Comparison of ENCODE assay signal across 18 cellular contexts in the genomic region with DNA sequence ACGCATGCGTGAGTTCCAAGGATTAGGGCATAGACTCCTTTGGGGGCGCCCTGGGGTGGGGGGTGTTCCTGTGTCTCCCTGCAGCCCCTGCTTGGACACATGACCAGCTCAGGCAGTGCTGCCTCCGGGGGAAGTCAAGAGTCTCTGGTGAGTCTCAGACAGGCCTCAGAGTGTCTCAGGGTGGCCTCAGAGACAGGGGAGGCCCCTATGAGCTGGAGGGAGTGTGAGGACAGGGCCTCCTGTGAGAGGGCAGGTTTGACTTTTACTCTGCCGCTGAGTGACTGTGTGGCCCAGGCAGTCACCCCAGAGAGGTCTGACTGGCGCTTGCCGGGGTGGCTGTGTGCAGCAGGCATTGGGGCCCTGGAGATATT. TPM values are rescaled to one million over a fixed set of nuclear protein-coding genes. Genes with fewer than 3 reads are reported as not detected.
DNase-seq lines count a peak whose midpoint lies in the region; ATAC-seq, FAIRE-seq and TF ChIP-seq lines count a peak whose summit lies in the region.
"Had no signal": no experiment of that assay in that cellular context is flagged by ENCODE, and none has a peak within 500 bp of the region (broad histone marks: within the 10 kb centered on the region; RNA-seq: fewer than 3 reads in every experiment).

No MANE protein-coding gene starts in this region.

- no peaks in the 10 kb centered on the region for H3K9me3 ChIP-seq in A549
- no peaks in the 10 kb centered on the region for H3K9me3 ChIP-seq in IMR-90 (ENCODE audit: control insufficient read depth, insufficient read depth, low read length)
- no peaks in the 10 kb centered on the region for H3K9me3 ChIP-seq in ovary
- H3K9me3 ChIP-seq: SJSA1 had no signal

- H3K27ac ChIP-seq in A549: peak overlapping the region; percentile 70 to 83
- H3K27ac ChIP-seq in IMR-90 (ENCODE audit: insufficient read depth, low read length): peak overlapping the region; percentile 74; the same call in 1 of the 2 replicates
- H3K27ac ChIP-seq in ovary: peak overlapping the region; percentile 76 to 86
- H3K27ac ChIP-seq: SJSA1 had no signal

- ATAC-seq in A549 (peak; percentile 27 to 41; a peak in 4 of 6 replicates), IMR-90 (ENCODE audit: low read depth) (peak; percentile 2; the same call in 1 of the 2 replicates), HG03432 (IDR thresholded peaks at IDR 0.05; ENCODE audit: unreplicated experiment) (no peak)
- ATAC-seq: activated CD4-positive, CD25-positive, alpha-beta regulatory T cell treated with anti-CD3 and anti-CD28 coated beads, Interleukin-2, amount 50 U/mL, for 24 hours; effector memory CD8-positive, alpha-beta T cell; GM12878 had no signal

- no peak overlapping the region for H2BK5ac ChIP-seq in IMR-90 (ENCODE audit: low read depth, low read length, poor library complexity, severe bottlenecking)

- H3K4me1 ChIP-seq in A549 (peaks cover 15% of the 10 kb centered on the region), IMR-90 (ENCODE audit: control insufficient read depth, insufficient read depth, low read length) (peaks cover 19% of the 10 kb centered on the region), ovary (ENCODE audit: insufficient read depth) (peaks cover 14% of the 10 kb centered on the region)

- 0 out of 2 replicates have a peak overlapping the region, but pooled peaks have one; percentile 21 for H2AK5ac ChIP-seq in IMR-90 (ENCODE audit: low read depth, low read length)

- no peak overlapping the region for H2BK15ac ChIP-seq in IMR-90 (ENCODE audit: low read depth, low read length)

- H3K27me3 ChIP-seq in IMR-90 (ENCODE audit: control insufficient read depth, insufficient read depth, low read length) (no peaks in the 10 kb centered on the region; the same call in 1 of the 2 replicates), ovary (no peaks in the 10 kb centered on the region)

- H3K4me2 ChIP-seq in A549: peak overlapping the region; percentile 53; the same call in 2 of the 3 replicates
- no peak overlapping the region for H3K4me2 ChIP-seq in IMR-90 (ENCODE audit: low read depth, low read length)

- TF ChIP-seq CTCF in A549 (IDR thresholded peaks at IDR 0.05): no peak
- no peak for TF ChIP-seq CTCF in IMR-90 (conservative IDR thresholded peaks at IDR 0.05; ENCODE audit: low read depth, low read length)
- no peak for TF ChIP-seq CTCF in fibroblast of villous mesenchyme (IDR thresholded peaks at IDR 0.05; ENCODE audit: insufficient read depth, low read depth, low read length)
- no peak for TF ChIP-seq CTCF in ovary (IDR thresholded peaks at IDR 0.05)

- no peak overlapping the region for H3K4me3 ChIP-seq in A549
- no peak overlapping the region for H3K4me3 ChIP-seq in IMR-90 (ENCODE audit: insufficient read depth, low read depth, low read length)
- H3K4me3 ChIP-seq in fibroblast of villous mesenchyme (ENCODE audit: low read depth, low read length): no peak overlapping the region
- H3K4me3 ChIP-seq in ovary: no peak overlapping the region
- H3K4me3 ChIP-seq: GM12878, SJSA1 had no signal

- intact Hi-C loops in IMR-90 (cut with micrococcal nuclease): loop anchor here (1.0 to 5.0 kb wide), 2 partner anchors 86 to 143 kb away; no protein-coding TSS in a partner anchor
- intact Hi-C loops in ovary (cut with DNase I): no loop called here

- no peaks in the 10 kb centered on the region for H3K79me1 ChIP-seq in IMR-90 (ENCODE audit: low read depth in 1 of 2, low read length in 2 of 2)

- POLR2A ChIA-PET in A549 (lab: Yijun Ruan, JAX) (no interaction called here), IMR-90 (lab: Charles Lee; ENCODE audit: unreplicated experiment) (no interaction called here)

- TF ChIP-seq RAD21 in A549 (conservative IDR thresholded peaks at IDR 0.05 in 1 of 2, IDR thresholded peaks at IDR 0.05 in 1 of 2) (no peak), IMR-90 (IDR thresholded peaks at IDR 0.05; ENCODE audit: low read length) (no peak)

- H3K9me1 ChIP-seq in IMR-90 (ENCODE audit: insufficient read depth, low read length): no peaks in the 10 kb centered on the region

- H2BK120ac ChIP-seq in IMR-90 (ENCODE audit: low read depth, low read length): peak overlapping the region; percentile 35; the same call in 1 of the 2 replicates

- H3K9ac ChIP-seq in IMR-90 (ENCODE audit: low read depth, low read length): no peak overlapping the region; the same call in 1 of the 2 replicates

- peak overlapping the region; percentile 46; the same call in 1 of the 2 replicates for H3K18ac ChIP-seq in IMR-90 (ENCODE audit: low read depth, low read length)

- peak overlapping the region; percentile 84 for H2AFZ ChIP-seq in IMR-90 (replicated peaks; ENCODE audit: low read length, poor library complexity)

- 0 out of 2 replicates have a peak overlapping the region, but pooled peaks have one; percentile 39 for H3K14ac ChIP-seq in IMR-90 (replicated peaks; ENCODE audit: low read depth, low read length)

- dilution Hi-C loops in IMR-90 (cut with HindIII; ENCODE audit: low sequenced_read_pairs, unreplicated experiment): no loop called here

- TF ChIP-seq POLR2A in A549 (IDR thresholded peaks at IDR 0.05; ENCODE audit: low read length) (no peak), IMR-90 (IDR thresholded peaks at IDR 0.05; ENCODE audit: low read depth, low read length) (no peak), ovary (IDR thresholded peaks at IDR 0.05) (no peak)

- BruUV-seq in IMR-90 (replicated peaks; lab: Mats Ljungman, UMichigan): no TSS peak

- H2AK9ac ChIP-seq in IMR-90 (replicated peaks; ENCODE audit: low read depth, low read length, poor library complexity): peak overlapping the region; percentile 60

- H4K5ac ChIP-seq in IMR-90 (ENCODE audit: low read depth, low read length): peak overlapping the region; percentile 55; the same call in 1 of the 2 replicates

- no peak overlapping the region for H3K23ac ChIP-seq in IMR-90 (ENCODE audit: low read depth, low read length)

- no peak overlapping the region; the same call in 1 of the 2 replicates for H4K91ac ChIP-seq in IMR-90 (ENCODE audit: insufficient read depth, low read depth, low read length)

- TF ChIP-seq EP300 in A549 (IDR thresholded peaks at IDR 0.05) (no peak), ovary (IDR thresholded peaks at IDR 0.05) (no peak)

- H3K4ac ChIP-seq in IMR-90 (ENCODE audit: low read depth, low read length): peak overlapping the region; percentile 77; the same call in 1 of the 2 replicates

- in situ Hi-C loops in IMR-90 (cut with MboI; ENCODE audit: low sequenced_read_pairs): no loop called here

- peak overlapping the region; percentile 42 to 51; a peak in 2 of 4 replicates for H4K8ac ChIP-seq in IMR-90 (ENCODE audit: low read depth in 2 of 2, low read length in 2 of 2)

- DNase-seq in A549 (ENCODE audit: low read depth in 1 of 2, low spot score in 1 of 2) (no peak), IMR-90 (no peak), fibroblast of villous mesenchyme (ENCODE audit: low read depth) (peak; percentile 21), ovary (peak in 1 of 5 donors; percentile 37), DMS153 treated with DMSO at 0.1 percent for 48 hours (lab: John Stamatoyannopoulos, UW; ENCODE audit: unreplicated experiment) (no peak), GM03348 (ENCODE audit: low spot score) (no peak)
- DNase-seq in activated CD8-positive, alpha-beta memory T cell treated with anti-CD3 and anti-CD28 coated beads, Interleukin-2, amount 50 U/mL, for 48 hours: no peak
- DNase-seq: activated naive CD4-positive, alpha-beta T cell treated with anti-CD3 and anti-CD28 coated beads, Interleukin-2, amount 50 U/mL, for 16 hours; caudate nucleus; effector memory CD8-positive, alpha-beta T cell; NCI-H146; NCI-H446 treated with DMSO at 0.1 percent for 48 hours; stimulated activated naive CD4-positive, alpha-beta T cell had no signal

- CTCF ChIA-PET in A549 (lab: Yijun Ruan, JAX): interaction anchor here (0.7 to 1.7 kb wide), 3 partner anchors 9 to 147 kb away, joined by 3 to 4 read pairs (median 3); no protein-coding TSS in a partner anchor
- CTCF ChIA-PET in IMR-90 (lab: Yijun Ruan, JAX): no interaction called here

- WGBS in A549 (ENCODE audit: missing lambda C conversion rate): 87% methylated on average over 7 of the region's 7 CpGs
- 77% methylated on average over 3 of the region's 7 CpGs; no CpG with 5 or more reads in 1 of the 2 experiments for WGBS in IMR-90 (ENCODE audit: extremely low coverage in 2 of 2, insufficient read length in 1 of 2), 2 experiments
- WGBS in ovary, 3 donors: 79 to 92% (median 83%) methylated on average over 7 of the region's 7 CpGs

- H4K20me1 ChIP-seq in IMR-90 (ENCODE audit: insufficient read depth, low read length): no peaks in the 10 kb centered on the region

- no peak overlapping the region for H3K56ac ChIP-seq in IMR-90 (ENCODE audit: extremely low read depth, insufficient read depth, low read length)

- H2BK20ac ChIP-seq in IMR-90 (ENCODE audit: low read depth, low read length): no peak overlapping the region; the same call in 1 of the 2 replicates

- H3K36me3 ChIP-seq in IMR-90 (ENCODE audit: control insufficient read depth, insufficient read depth, low read length) (no peaks in the 10 kb centered on the region), ovary (no peaks in the 10 kb centered on the region)
- H3K36me3 ChIP-seq: SJSA1 had no signal

- FAIRE-seq in A549 (lab: Jason Lieb, UNC): no peak
- FAIRE-seq: GM12878, urothelium cell line had no signal

TF ChIP-seq in IMR-90, 13 proteins besides CTCF, POLR2A, EP300 and RAD21 (continues in another document):
- no peak for TF ChIP-seq NFE2L2 (IDR thresholded peaks at IDR 0.05; ENCODE audit: low read depth, low read length)
- no peak for TF ChIP-seq MAFK (IDR thresholded peaks at IDR 0.05; ENCODE audit: low read depth, low read length)
- TF ChIP-seq, protein P1, sequence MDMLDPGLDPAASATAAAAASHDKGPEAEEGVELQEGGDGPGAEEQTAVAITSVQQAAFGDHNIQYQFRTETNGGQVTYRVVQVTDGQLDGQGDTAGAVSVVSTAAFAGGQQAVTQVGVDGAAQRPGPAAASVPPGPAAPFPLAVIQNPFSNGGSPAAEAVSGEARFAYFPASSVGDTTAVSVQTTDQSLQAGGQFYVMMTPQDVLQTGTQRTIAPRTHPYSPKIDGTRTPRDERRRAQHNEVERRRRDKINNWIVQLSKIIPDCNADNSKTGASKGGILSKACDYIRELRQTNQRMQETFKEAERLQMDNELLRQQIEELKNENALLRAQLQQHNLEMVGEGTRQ (IDR thresholded peaks at IDR 0.05; ENCODE audit: low read depth, low read length): no peak
- no peak for TF ChIP-seq MAZ (IDR thresholded peaks at IDR 0.05; ENCODE audit: borderline replicate concordance, low read depth, low read length)

RNA-seq across cellular contexts. Expression of a gene that starts 41.2 kb away (rescaled TPM):
- polyA plus RNA-seq in A549 (2011; rRNA removed): 0.13 and 0.19 TPM in 2 replicates
- under 0.01 TPM in 2 replicates for polyA plus RNA-seq in A549 (2012; cell fraction: cytosol; rRNA removed)
- polyA plus RNA-seq in A549 (2012; cell fraction: nucleus; rRNA removed): 0.13 and 0.22 TPM in 2 replicates
- polyA plus RNA-seq in A549 (2017; fragmentation: RNase III; extraction: RNeasy Plus Mini Kit Qiagen cat#74134 plus additional on column Dnase treatment): 0.03 to 0.04 TPM (median 0.03 TPM) in 3 replicates
- 2.6 TPM in 2 replicates for polyA minus RNA-seq in A549 (2011; rRNA and poly(A)+ RNA removed)
- total RNA-seq in IMR-90 (2012; rRNA removed): 1.9 and 2.0 TPM in 2 replicates
- polyA plus RNA-seq in IMR-90 (2012; rRNA removed): 0.11 and 0.14 TPM in 2 replicates
- under 0.01 TPM in 2 replicates for polyA plus RNA-seq in IMR-90 (2012; cell fraction: cytosol; rRNA removed)
- 0.57 and 1.3 TPM in 2 replicates for polyA plus RNA-seq in IMR-90 (2012; cell fraction: nucleus; rRNA removed; ENCODE audit: low replicate concordance)
- total RNA-seq in fibroblast of villous mesenchyme: 6.0 and 6.1 TPM in 2 replicates
- total RNA-seq in ovary: 10 to 100 TPM in 1 of 7 donors, 1 to 10 TPM in 6; 3.9 to 11.5 (median 6.8) TPM
- polyA plus RNA-seq in ovary: under 1 TPM; 0.43 to 0.52 TPM
